8 cellular contexts compared by ENCODE assay signal in the genomic region with DNA sequence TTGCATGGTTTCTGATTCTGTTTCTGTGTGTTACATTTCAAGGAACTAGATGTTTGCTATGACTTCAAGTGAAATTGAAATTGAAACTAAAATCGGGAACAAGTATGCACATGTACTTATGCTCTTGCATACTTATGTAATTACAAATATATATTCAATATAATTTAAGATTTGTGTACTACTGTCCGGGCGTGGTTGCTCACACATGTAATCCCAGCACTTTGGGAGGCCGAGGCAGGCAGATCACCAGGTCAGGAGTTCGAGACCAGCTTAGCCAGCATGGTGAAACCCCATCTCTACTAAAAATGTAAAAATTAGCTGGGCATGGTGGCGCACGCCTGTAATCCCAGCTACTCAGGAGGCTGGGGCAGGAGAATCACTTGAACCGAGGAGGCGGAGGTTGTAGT. TPM values are rescaled to one million over a fixed set of nuclear protein-coding genes. Genes with fewer than 3 reads are reported as not detected.
DNase-seq lines count a peak whose midpoint lies in the region; ATAC-seq and TF ChIP-seq lines count a peak whose summit lies in the region.
"Not testable (repeated sequence)": the region's sequence is repeated elsewhere in the genome, so short reads cannot be mapped to it uniquely, and the experiment has no call there.

No MANE protein-coding gene starts in this region.

- TF ChIP-seq CTCF in left lung (IDR thresholded peaks at IDR 0.05): not testable (repeated sequence)

- H3K4me3 Mint-ChIP-seq in stimulated activated memory B cell treated with anti-CD40 and anti-IgM and Interleukin-4, amounts not matched to agents 10 μg/mL and 1 μg/mL and 100 μg/mL, for 72 hours: peak overlapping the region; percentile 75

- H3K9ac ChIP-seq in Karpas-422 (ENCODE audit: low read length): not testable (repeated sequence)

- H3K36me3 ChIP-seq in Karpas-422 (ENCODE audit: insufficient read depth, low read length); left lung: not testable (repeated sequence)

- ATAC-seq in GM19395 (IDR thresholded peaks at IDR 0.05; ENCODE audit: unreplicated experiment) (peak; percentile 91), HG02885 (IDR thresholded peaks at IDR 0.05; ENCODE audit: poor library complexity, unreplicated experiment) (peak; percentile 94), left lung (peak; percentile 84)
- peak; percentile 89 for ATAC-seq in stimulated activated memory B cell treated with anti-CD40 and anti-IgM and Interleukin-4, amounts not matched to agents 10 μg/mL and 1 μg/mL and 100 μg/mL, for 72 hours

- peaks cover 50% of the 10 kb centered on the region for H3K4me1 Mint-ChIP-seq in stimulated activated memory B cell treated with anti-CD40 and anti-IgM and Interleukin-4, amounts not matched to agents 10 μg/mL and 1 μg/mL and 100 μg/mL, for 72 hours

- H3K4me3 ChIP-seq in Karpas-422 (ENCODE audit: low read length) (peak overlapping the region; percentile 37; the same call in 1 of the 2 replicates), left lung (peak overlapping the region; percentile 23 to 33)

- H3K27ac ChIP-seq in Karpas-422 (ENCODE audit: low read length): not testable (repeated sequence)
- H3K27ac ChIP-seq in left lung: peak overlapping the region; percentile 45 to 83

- H3K27ac Mint-ChIP-seq in stimulated activated memory B cell treated with anti-CD40 and anti-IgM and Interleukin-4, amounts not matched to agents 10 μg/mL and 1 μg/mL and 100 μg/mL, for 72 hours: peak overlapping the region; percentile 84

- not testable (repeated sequence) for H2AFZ ChIP-seq in Karpas-422 (ENCODE audit: low read length)

- H3K79me2 ChIP-seq in Karpas-422 (ENCODE audit: low read length): not testable (repeated sequence)

- H4K20me1 ChIP-seq in Karpas-422 (ENCODE audit: insufficient read depth, low read depth, low read length): peaks cover 38% of the 10 kb centered on the region

- not testable (repeated sequence) for H3K4me1 ChIP-seq in Karpas-422 (ENCODE audit: low read length)
- H3K4me1 ChIP-seq in left lung: peaks cover 0 to 17% of the 10 kb centered on the region in 2 donors

- H3K36me3 Mint-ChIP-seq in stimulated activated memory B cell treated with anti-CD40 and anti-IgM and Interleukin-4, amounts not matched to agents 10 μg/mL and 1 μg/mL and 100 μg/mL, for 72 hours: not testable (repeated sequence)

- H3K27me3 Mint-ChIP-seq in stimulated activated memory B cell treated with anti-CD40 and anti-IgM and Interleukin-4, amounts not matched to agents 10 μg/mL and 1 μg/mL and 100 μg/mL, for 72 hours: not testable (repeated sequence)

- H3K9me2 ChIP-seq in Karpas-422 (replicated peaks; ENCODE audit: insufficient read depth, low read length): not testable (repeated sequence)

- not testable (repeated sequence) for H3K27me3 ChIP-seq in Karpas-422 (ENCODE audit: low read length); left lung

- not testable (repeated sequence) for H3K9me3 Mint-ChIP-seq in stimulated activated memory B cell treated with anti-CD40 and anti-IgM and Interleukin-4, amounts not matched to agents 10 μg/mL and 1 μg/mL and 100 μg/mL, for 72 hours

- peak; percentile 8 for DNase-seq in EH (ENCODE audit: low read depth)
- DNase-seq in Karpas-422: peak; percentile 68
- peak; percentile 12 for DNase-seq in activated CD4-positive, alpha-beta T cell treated with anti-CD3 and anti-CD28 coated beads for 4 hours
- DNase-seq in central memory CD4-positive, alpha-beta T cell: peak; percentile 47
- not testable (repeated sequence) for DNase-seq in left lung

- not testable (repeated sequence) for H3K9me3 ChIP-seq in Karpas-422 (ENCODE audit: low read length); left lung

- intact Hi-C loops in left lung (cut with DNase I): not testable (repeated sequence)

- H3K4me2 ChIP-seq in Karpas-422 (ENCODE audit: low read depth, low read length, poor library complexity, severe bottlenecking): peak overlapping the region; percentile 54

RNA-seq across cellular contexts. Expression of a gene that starts 37.8 kb away (rescaled TPM):
- total RNA-seq in Karpas-422 (2014; rRNA removed; shearing (Covaris generic); ENCODE audit: low replicate concordance): 5.5 and 7.8 TPM in 2 replicates
- 1 to 10 TPM; 4.2 to 5.4 TPM for total RNA-seq in left lung
